In genomic region chr11:67309166-67309565, GRCh38 we compare ENCODE assay signal across 18 cellular contexts. TPM values are rescaled to one million over a fixed set of nuclear protein-coding genes. Genes with fewer than 3 reads are reported as not detected.
DNase-seq lines count a peak whose midpoint lies in the region; TF ChIP-seq lines count a peak whose summit lies in the region.
"Had no signal": no experiment of that assay in that cellular context is flagged by ENCODE, and none has a peak within 500 bp of the region (broad histone marks: within the 10 kb centered on the region; RNA-seq: fewer than 3 reads in every experiment).

No MANE protein-coding gene starts in this region.

- DNase-seq in NCI-H2171 treated with DMSO at 0.1 percent for 48 hours (lab: John Stamatoyannopoulos, UW) (peak; percentile 14), NCI-H2171 (lab: John Stamatoyannopoulos, UW) (no peak), RWPE1 (ENCODE audit: low spot score) (no peak), endothelial cell (ENCODE audit: low spot score) (no peak), posterior vena cava (ENCODE audit: low spot score) (peak; percentile 66), NCI-H2227 treated with DMSO at 0.1 percent for 48 hours (lab: John Stamatoyannopoulos, UW) (no peak), activated gamma-delta T cell (lab: John Stamatoyannopoulos, UW) (no peak)
- no peak for DNase-seq in activated T-cell treated with anti-CD3 and anti-CD28 coated beads, Interleukin-2, amount 50 U/mL, for 24 hours
- DNase-seq: 8988T, C1 segment of cervical spinal cord, EL, HFFc6, KG1, NCI-H1436, NCI-H2029, NCI-H510A treated with DMSO at 0.1 percent for 48 hours, SHP77 treated with DMSO at 0.1 percent for 48 hours had no signal

- H3K27me3 Mint-ChIP-seq in endothelial cell (ENCODE audit: unreplicated experiment) = peaks cover 11% of the 10 kb centered on the region
- H3K27me3 Mint-ChIP-seq in activated T-cell treated with anti-CD3 and anti-CD28 coated beads, Interleukin-2, amount 50 U/mL, for 24 hours = no peaks in the 10 kb centered on the region

- intact Hi-C loops in posterior vena cava (cut with DNase I) = no loop called here

- no peaks in the 10 kb centered on the region for H3K36me3 Mint-ChIP-seq in endothelial cell (ENCODE audit: low read depth, unreplicated experiment)
- H3K36me3 Mint-ChIP-seq in activated T-cell treated with anti-CD3 and anti-CD28 coated beads, Interleukin-2, amount 50 U/mL, for 24 hours (ENCODE audit: low read depth) = peaks cover 3% of the 10 kb centered on the region

- no peak for TF ChIP-seq CTCF in RWPE1 (conservative IDR thresholded peaks at IDR 0.05; ENCODE audit: low read depth)
- no peak for TF ChIP-seq CTCF in endothelial cell (IDR thresholded peaks at IDR 0.05; ENCODE audit: unreplicated experiment)

- H3K4me1 Mint-ChIP-seq in endothelial cell (ENCODE audit: unreplicated experiment) = no peaks in the 10 kb centered on the region
- H3K4me1 Mint-ChIP-seq in activated T-cell treated with anti-CD3 and anti-CD28 coated beads, Interleukin-2, amount 50 U/mL, for 24 hours (ENCODE audit: low read depth) = peaks cover 31% of the 10 kb centered on the region

- POLR2A ChIA-PET in RWPE1 (lab: Yijun Ruan, JAX; ENCODE audit: low non-redundant PET) = no interaction called here

- H3K4me3 Mint-ChIP-seq in endothelial cell (ENCODE audit: unreplicated experiment) = no peak overlapping the region
- no peak overlapping the region for H3K4me3 Mint-ChIP-seq in activated T-cell treated with anti-CD3 and anti-CD28 coated beads, Interleukin-2, amount 50 U/mL, for 24 hours
- H3K4me3 Mint-ChIP-seq: HFFc6 had no signal

- H3K27ac ChIP-seq in RWPE1 = peak overlapping the region; percentile 99
- H3K27ac ChIP-seq: Peyer's patch had no signal

- no peaks in the 10 kb centered on the region for H3K9me3 Mint-ChIP-seq in endothelial cell (ENCODE audit: unreplicated experiment)
- no peaks in the 10 kb centered on the region for H3K9me3 Mint-ChIP-seq in activated T-cell treated with anti-CD3 and anti-CD28 coated beads, Interleukin-2, amount 50 U/mL, for 24 hours
- H3K9me3 Mint-ChIP-seq: HFFc6 had no signal

- H3K27ac Mint-ChIP-seq in endothelial cell (ENCODE audit: unreplicated experiment) = peak overlapping the region; percentile 31
- H3K27ac Mint-ChIP-seq in activated T-cell treated with anti-CD3 and anti-CD28 coated beads, Interleukin-2, amount 50 U/mL, for 24 hours = no peak overlapping the region
- H3K27ac Mint-ChIP-seq: HFFc6 had no signal

- CTCF ChIA-PET in RWPE1 (lab: Yijun Ruan, JAX) = interaction anchor here (0.9 to 1.2 kb wide), 3 partner anchors 8 to 47 kb away, joined by 3 read pairs; no protein-coding TSS in a partner anchor

RNA-seq across cellular contexts. Expression of gene SSH3, which starts 5.8 kb away (rescaled TPM):
- total RNA-seq in endothelial cell (ENCODE audit: unreplicated experiment) (7.3 TPM), posterior vena cava (10 to 100 TPM; 23.5 to 26.2 TPM)

RNA-seq across cellular contexts. Expression of gene ANKRD13D, which starts 20.1 kb away (rescaled TPM):
- total RNA-seq in endothelial cell (ENCODE audit: unreplicated experiment) (65.1 TPM), posterior vena cava (10 to 100 TPM; 40.7 to 42.8 TPM)

RNA-seq across cellular contexts. Expression of gene GRK2, which starts 42.9 kb away (rescaled TPM):
- 92.7 TPM for total RNA-seq in endothelial cell (ENCODE audit: unreplicated experiment)
- total RNA-seq in posterior vena cava = 10 to 100 TPM; 50.4 to 58.2 TPM

RNA-seq across cellular contexts. Expression of gene POLD4, which starts 44.2 kb away (rescaled TPM):
- total RNA-seq in endothelial cell (ENCODE audit: unreplicated experiment) (92.1 TPM), posterior vena cava (10 to 100 TPM; 56.1 to 60.9 TPM)

Comparison
In these comparisons a context has a peak if more than half of its experiments do, and no peak if none do; other contexts are left out.
1. DNase-seq: peak in NCI-H2171 treated with DMSO at 0.1 percent for 48 hours (single experiment) and posterior vena cava (single experiment); none in NCI-H2171 (single experiment), RWPE1 (single experiment), endothelial cell (single experiment), NCI-H2227 treated with DMSO at 0.1 percent for 48 hours (single experiment), activated T-cell treated with anti-CD3 and anti-CD28 coated beads, Interleukin-2, amount 50 U/mL, for 24 hours (single experiment) and activated gamma-delta T cell (single experiment).